Comparison of ENCODE assay signal across 17 cellular contexts in genomic region chr17:80961516-80961915, GRCh38. TPM values are rescaled to one million over a fixed set of nuclear protein-coding genes. Genes with fewer than 3 reads are reported as not detected.
DNase-seq lines count a peak whose midpoint lies in the region; ATAC-seq, FAIRE-seq and TF ChIP-seq lines count a peak whose summit lies in the region.
"Had no signal": no experiment of that assay in that cellular context is flagged by ENCODE, and none has a peak within 500 bp of the region (broad histone marks: within the 10 kb centered on the region; RNA-seq: fewer than 3 reads in every experiment).

No MANE protein-coding gene starts in this region.

- TF ChIP-seq CTCF in HEK293 (tag by site-specific recombination; IDR thresholded peaks at IDR 0.05) (no peak), kidney (IDR thresholded peaks at IDR 0.05; ENCODE audit: borderline replicate concordance, extremely low read depth, insufficient read depth) (no peak), stomach (IDR thresholded peaks at IDR 0.05) (no peak), left lung (IDR thresholded peaks at IDR 0.05) (no peak)

- H3K9ac ChIP-seq in kidney (ENCODE audit: low read length in 2 of 2), result no peak overlapping the region
- H3K9ac ChIP-seq: KMS-11 had no signal

- WGBS in stomach, 5 donors, result 80 to 91% (median 87%) methylated on average over 10 to 12 of the region's 12 CpGs

- DNase-seq in NCI-H69 (lab: John Stamatoyannopoulos, UW) (peak; percentile 53), kidney (peak; percentile 61), stomach (no peak), left lung (no peak), dermis blood vessel endothelial cell (no peak)
- DNase-seq: activated CD4-positive, alpha-beta T cell treated with anti-CD3 and anti-CD28 coated beads for 1 hour; activated naive CD4-positive, alpha-beta T cell treated with Interleukin-2 at 50 U/mL for 16 hours; nephron progenitor cell; retina; stimulated activated CD4-positive, alpha-beta T cell treated with anti-CD3 and anti-CD28 coated beads, Interleukin-2, amount 100 ng/mL, for 24 hours; testis had no signal

- POLR2A ChIA-PET in HEK293 (lab: Yijun Ruan, JAX), result no interaction called here

- TF ChIP-seq POLR2A in stomach (IDR thresholded peaks at IDR 0.05), result no peak

- H3K4me1 ChIP-seq in HEK293 (ENCODE audit: control insufficient read depth, insufficient read depth, low read length) (no peaks in the 10 kb centered on the region; the same call in 1 of the 2 replicates), kidney (ENCODE audit: control insufficient read depth in 1 of 2, insufficient read depth in 1 of 2, low read depth in 1 of 2, low read length in 2 of 2) (no peaks in the 10 kb centered on the region), stomach (peaks cover 9 to 37% (median 23%) of the 10 kb centered on the region in 4 donors), left lung (peaks cover 0 to 10% of the 10 kb centered on the region in 2 donors)

- no peak for TF ChIP-seq EP300 in stomach (IDR thresholded peaks at IDR 0.05)

- peaks cover 0 to 26% of the 10 kb centered on the region in 2 experiments; a peak in 1 of 3 replicates for H3K36me3 ChIP-seq in HEK293 (ENCODE audit: control insufficient read depth in 2 of 2, insufficient read depth in 1 of 2, low read length in 2 of 2)
- H3K36me3 ChIP-seq in kidney (ENCODE audit: control insufficient read depth in 1 of 2, insufficient read depth in 2 of 2, low read length in 2 of 2), result no peaks in the 10 kb centered on the region
- peaks cover 0 to 56% (median 52%) of the 10 kb centered on the region in 4 donors for H3K36me3 ChIP-seq in stomach
- H3K36me3 ChIP-seq in left lung, result peaks cover 0 to 55% of the 10 kb centered on the region in 2 donors

- no peak overlapping the region for H3K4me3 ChIP-seq in HEK293 (ENCODE audit: low read depth, low read length)
- H3K4me3 ChIP-seq in kidney (ENCODE audit: low read length in 2 of 2), result no peak overlapping the region
- H3K4me3 ChIP-seq in stomach, result no peak overlapping the region
- H3K4me3 ChIP-seq in left lung, result no peak overlapping the region
- H3K4me3 ChIP-seq: coronary artery, testis had no signal

- intact Hi-C loops in kidney (cut with DNase I) (loop anchor here (10.0 kb wide), 1 partner anchor 537 kb away; no protein-coding TSS in a partner anchor), stomach (cut with DNase I; ENCODE audit: low total_unique reads) (no loop called here), left lung (cut with DNase I) (loop anchor here in 1 of 2 donors (10.0 kb wide), 1 partner anchor 97 kb away; no protein-coding TSS in a partner anchor)

- ATAC-seq in left lung (no peak), HG03520 (IDR thresholded peaks at IDR 0.05; ENCODE audit: unreplicated experiment) (no peak)

- CTCF ChIA-PET in HEK293 (lab: Yijun Ruan, JAX), result interaction anchor here (0.6 to 1.2 kb wide), 2 partner anchors 9 to 1040 kb away, joined by 3 read pairs; no protein-coding TSS in a partner anchor

- H3K27ac ChIP-seq in HEK293 (ENCODE audit: extremely low read depth, low read depth, low read length) (no peak overlapping the region), kidney (ENCODE audit: low read depth in 2 of 2, low read length in 2 of 2) (no peak overlapping the region), stomach (peak overlapping the region in 4 of 5 donors; percentile 32 to 88 (median 80)), left lung (no peak overlapping the region)
- H3K27ac ChIP-seq: epithelial cell of prostate, KMS-11, testis had no signal

- H3K9me3 ChIP-seq in HEK293 (ENCODE audit: control insufficient read depth, insufficient read depth, low read depth, low read length) (no peaks in the 10 kb centered on the region), kidney (ENCODE audit: control insufficient read depth in 1 of 2, low read length in 2 of 2) (no peaks in the 10 kb centered on the region), stomach (no peaks in the 10 kb centered on the region), left lung (no peaks in the 10 kb centered on the region)
- H3K9me3 ChIP-seq: testis had no signal

- no peaks in the 10 kb centered on the region for H3K27me3 ChIP-seq in stomach
- H3K27me3 ChIP-seq in left lung, result no peaks in the 10 kb centered on the region
- H3K27me3 ChIP-seq: testis had no signal

- FAIRE-seq in kidney (lab: Jason Lieb, UNC), result no peak
- FAIRE-seq: astrocyte had no signal

TF ChIP-seq in HEK293, 187 proteins besides CTCF, POLR2A, EP300 and RAD21:
- no peak for TF ChIP-seq ZNF23 (tag by site-specific recombination; IDR thresholded peaks at IDR 0.05; ENCODE audit: borderline replicate concordance)
- no peak for TF ChIP-seq KLF10 (tag by site-specific recombination; IDR thresholded peaks at IDR 0.05)
- no peak for TF ChIP-seq ZNF785 (tag by site-specific recombination; IDR thresholded peaks at IDR 0.05)
- no peak for TF ChIP-seq ZBTB48 (tag by site-specific recombination; IDR thresholded peaks at IDR 0.05)
- TF ChIP-seq SP7 (tag by site-specific recombination; IDR thresholded peaks at IDR 0.05), result no peak
- no peak for TF ChIP-seq ZXDB (tag by site-specific recombination; IDR thresholded peaks at IDR 0.05)
- TF ChIP-seq OSR2 (tag by site-specific recombination; IDR thresholded peaks at IDR 0.05), result no peak
- 0 out of 2 replicates have a peak, but pooled peaks have one; percentile 20 for TF ChIP-seq HIC1 (tag by site-specific recombination; IDR thresholded peaks at IDR 0.05)
- TF ChIP-seq ZNF211 (tag by site-specific recombination; IDR thresholded peaks at IDR 0.05; ENCODE audit: low read depth), result no peak
- no peak for TF ChIP-seq ZNF404 (tag by site-specific recombination; IDR thresholded peaks at IDR 0.05)
- TF ChIP-seq ZIC2 (tag by site-specific recombination; IDR thresholded peaks at IDR 0.05), result 0 out of 2 replicates have a peak, but pooled peaks have one; percentile 7
- no peak for TF ChIP-seq ZNF423 (tag by site-specific recombination; IDR thresholded peaks at IDR 0.05)
- no peak for TF ChIP-seq ZNF664 (tag by site-specific recombination; IDR thresholded peaks at IDR 0.05)
- TF ChIP-seq, protein P1, sequence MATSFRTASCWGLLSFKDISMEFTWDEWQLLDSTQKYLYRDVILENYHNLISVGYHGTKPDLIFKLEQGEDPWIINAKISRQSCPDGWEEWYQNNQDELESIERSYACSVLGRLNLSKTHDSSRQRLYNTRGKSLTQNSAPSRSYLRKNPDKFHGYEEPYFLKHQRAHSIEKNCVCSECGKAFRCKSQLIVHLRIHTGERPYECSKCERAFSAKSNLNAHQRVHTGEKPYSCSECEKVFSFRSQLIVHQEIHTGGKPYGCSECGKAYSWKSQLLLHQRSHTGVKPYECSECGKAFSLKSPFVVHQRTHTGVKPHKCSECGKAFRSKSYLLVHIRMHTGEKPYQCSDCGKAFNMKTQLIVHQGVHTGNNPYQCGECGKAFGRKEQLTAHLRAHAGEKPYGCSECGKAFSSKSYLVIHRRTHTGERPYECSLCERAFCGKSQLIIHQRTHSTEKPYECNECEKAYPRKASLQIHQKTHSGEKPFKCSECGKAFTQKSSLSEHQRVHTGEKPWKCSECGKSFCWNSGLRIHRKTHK (tag by site-specific recombination; IDR thresholded peaks at IDR 0.05), result no peak
- TF ChIP-seq GLI2 (tag by site-specific recombination; IDR thresholded peaks at IDR 0.05; ENCODE audit: borderline replicate concordance, low read depth), result no peak

RNA-seq across cellular contexts. Expression of gene CHMP6, which starts 30.1 kb away (rescaled TPM):
- total RNA-seq in kidney, result 28.0 TPM
- 34.1 TPM for polyA plus RNA-seq in kidney (ENCODE audit: insufficient read depth, low read depth, low replicate concordance)
- total RNA-seq in stomach, result 100 to 1,000 TPM in 1 of 5 donors, 10 to 100 TPM in 3, 1 to 10 TPM in 1; 5.4 to 117 (median 12.9) TPM
- 10 to 100 TPM; 23.6 to 30.5 (median 25.4) TPM for polyA plus RNA-seq in stomach
- total RNA-seq in left lung, result 10 to 100 TPM; 28.2 to 32.7 TPM
- 19.2 and 28.6 TPM in 2 replicates for total RNA-seq in dermis blood vessel endothelial cell

Comparison
In these comparisons a context has a peak if more than half of its experiments do, and no peak if none do; other contexts are left out.
1. H3K27ac ChIP-seq: peak in stomach (4 of 5); none in HEK293 (single experiment), kidney (0 of 2) and left lung (0 of 2).
2. DNase-seq: peak in NCI-H69 (single experiment) and kidney (single experiment); none in stomach (single experiment), left lung (0 of 2) and dermis blood vessel endothelial cell (single experiment).